In genomic region chr7:46165281-46165680, GRCh38 we compare ENCODE assay signal across 29 cellular contexts.
A peak's percentile ranks its signal among the peaks of the same experiment; 100 is the strongest.
DNase-seq lines count a peak whose midpoint lies in the region; ATAC-seq and TF ChIP-seq lines count a peak whose summit lies in the region.
"Had no signal": no experiment of that assay in that cellular context is flagged by ENCODE, and none has a peak within 500 bp of the region (broad histone marks: within the 10 kb centered on the region; RNA-seq: fewer than 3 reads in every experiment).

No MANE protein-coding gene starts in this region.

- H3K4me2 ChIP-seq in GM23248 (ENCODE audit: unreplicated experiment) (peak overlapping the region; percentile 66), smooth muscle cell (no peak overlapping the region)

- H3K9me2 ChIP-seq in GM23248 (ENCODE audit: insufficient read depth) = no peaks in the 10 kb centered on the region

- in situ Hi-C loops in GM23248 (cut with MboI) = no loop called here

- H3F3A ChIP-seq in GM23248 (ENCODE audit: insufficient read depth) = peaks cover 29% of the 10 kb centered on the region
- peaks cover 4% of the 10 kb centered on the region for H3F3A ChIP-seq in smooth muscle cell (ENCODE audit: low read depth)

- POLR2A ChIA-PET in CD4-positive, alpha-beta memory T cell (lab: Charles Lee; ENCODE audit: partially characterized antibody) = no interaction called here

- H3K9me3 ChIP-seq in GM23248 (ENCODE audit: low read depth) = no peaks in the 10 kb centered on the region
- H3K9me3 ChIP-seq in smooth muscle cell (replicated peaks; ENCODE audit: low read depth) = no peaks in the 10 kb centered on the region
- no peaks in the 10 kb centered on the region for H3K9me3 ChIP-seq in stomach
- H3K9me3 ChIP-seq in CD4-positive, alpha-beta memory T cell (ENCODE audit: control insufficient read depth in 1 of 2, low read length in 2 of 2) = no peaks in the 10 kb centered on the region
- H3K9me3 ChIP-seq: sigmoid colon, thyroid gland had no signal

- H3K9me3 Mint-ChIP-seq in CD4-positive, alpha-beta memory T cell = peaks cover 0 to 8% (median 0%) of the 10 kb centered on the region in 8 donors
- H3K9me3 Mint-ChIP-seq: activated naive CD8-positive, alpha-beta T cell treated with anti-CD3 and anti-CD28 coated beads, Interleukin-2, amount 10 ng/mL, durations not matched to agents 7 days and 5 days; brain; stimulated activated naive CD8-positive, alpha-beta T cell treated with anti-CD3 and anti-CD28 coated beads, Interleukin-15, Interleukin-2, amounts not matched to agents 100 ng/mL and 50 ng/mL, for 24 hours; T-helper 2 cell treated with Interferon-gamma antibody and Interleukin-4, amounts not matched to agents 5 μg/mL and 100 μg/mL, for 36 hours had no signal

- no peaks in the 10 kb centered on the region for H3K79me2 ChIP-seq in GM23248 (ENCODE audit: insufficient read depth)
- H3K79me2 ChIP-seq in smooth muscle cell (ENCODE audit: low read depth) = no peaks in the 10 kb centered on the region

- no peaks in the 10 kb centered on the region for H3K36me3 Mint-ChIP-seq in CD4-positive, alpha-beta memory T cell
- H3K36me3 Mint-ChIP-seq: activated naive CD8-positive, alpha-beta T cell treated with anti-CD3 and anti-CD28 coated beads, Interleukin-2, amount 10 ng/mL, durations not matched to agents 7 days and 5 days; brain; CD8-positive, alpha-beta memory T cell had no signal

- H3K4me3 ChIP-seq in GM23248 = no peak overlapping the region
- H3K4me3 ChIP-seq in smooth muscle cell = no peak overlapping the region
- no peak overlapping the region for H3K4me3 ChIP-seq in stomach
- H3K4me3 ChIP-seq in CD4-positive, alpha-beta memory T cell (ENCODE audit: low read length in 2 of 2) = no peak overlapping the region
- H3K4me3 ChIP-seq: sigmoid colon, SK-N-MC, thyroid gland had no signal

- no peak overlapping the region for H3K4me3 Mint-ChIP-seq in CD4-positive, alpha-beta memory T cell
- H3K4me3 Mint-ChIP-seq: activated CD4-positive, alpha-beta T cell treated with anti-CD3 and anti-CD28 coated beads for 36 hours; activated naive CD8-positive, alpha-beta T cell treated with anti-CD3 and anti-CD28 coated beads, Interleukin-2, amount 10 ng/mL, durations not matched to agents 7 days and 5 days; brain; CD8-positive, alpha-beta memory T cell; stimulated activated naive CD8-positive, alpha-beta T cell treated with anti-CD3 and anti-CD28 coated beads, Interleukin-15, Interleukin-2, amounts not matched to agents 100 ng/mL and 50 ng/mL, for 24 hours; T-helper 2 cell treated with Interferon-gamma antibody and Interleukin-4, amounts not matched to agents 5 μg/mL and 100 μg/mL, for 36 hours had no signal

- no peaks in the 10 kb centered on the region for H4K20me1 ChIP-seq in GM23248 (ENCODE audit: insufficient read depth)
- no peaks in the 10 kb centered on the region for H4K20me1 ChIP-seq in smooth muscle cell (ENCODE audit: low read depth)

- CTCF ChIA-PET in CD4-positive, alpha-beta memory T cell (lab: Charles Lee; ENCODE audit: partially characterized antibody) = no interaction called here

- no peaks in the 10 kb centered on the region for H3K27me3 Mint-ChIP-seq in CD4-positive, alpha-beta memory T cell
- H3K27me3 Mint-ChIP-seq: activated CD4-positive, alpha-beta T cell treated with anti-CD3 and anti-CD28 coated beads for 36 hours; activated naive CD8-positive, alpha-beta T cell treated with anti-CD3 and anti-CD28 coated beads, Interleukin-2, amount 10 ng/mL, durations not matched to agents 7 days and 5 days; brain; CD8-positive, alpha-beta memory T cell; stimulated activated naive CD8-positive, alpha-beta T cell treated with anti-CD3 and anti-CD28 coated beads, Interleukin-15, Interleukin-2, amounts not matched to agents 100 ng/mL and 50 ng/mL, for 24 hours had no signal

- H3K9ac ChIP-seq in GM23248 (no peak overlapping the region), smooth muscle cell (ENCODE audit: low read depth) (no peak overlapping the region)

- TF ChIP-seq POLR2A in stomach (IDR thresholded peaks at IDR 0.05) = no peak

- no peak overlapping the region for H2AFZ ChIP-seq in GM23248
- peak overlapping the region; percentile 9 for H2AFZ ChIP-seq in smooth muscle cell (ENCODE audit: low read depth)

- intact Hi-C loops in stomach (cut with DNase I; ENCODE audit: low total_unique reads) = no loop called here
- intact Hi-C loops in CD4-positive, alpha-beta memory T cell (cut with micrococcal nuclease) = no loop called here

- H3K27me3 ChIP-seq in GM23248 (replicated peaks; ENCODE audit: insufficient read depth) (no peaks in the 10 kb centered on the region), foreskin keratinocyte (no peaks in the 10 kb centered on the region), smooth muscle cell (ENCODE audit: low read depth) (no peaks in the 10 kb centered on the region), stomach (no peaks in the 10 kb centered on the region)
- no peaks in the 10 kb centered on the region for H3K27me3 ChIP-seq in CD4-positive, alpha-beta memory T cell (ENCODE audit: insufficient read depth, low read length)
- H3K27me3 ChIP-seq: sigmoid colon, thyroid gland had no signal

- H3K36me3 ChIP-seq in GM23248 (ENCODE audit: low read depth) (no peaks in the 10 kb centered on the region), smooth muscle cell (ENCODE audit: low read depth) (no peaks in the 10 kb centered on the region), stomach (no peaks in the 10 kb centered on the region)
- no peaks in the 10 kb centered on the region for H3K36me3 ChIP-seq in CD4-positive, alpha-beta memory T cell (ENCODE audit: insufficient read depth, low read length)
- H3K36me3 ChIP-seq: sigmoid colon, thyroid gland had no signal

- TF ChIP-seq CTCF in foreskin keratinocyte (conservative IDR thresholded peaks at IDR 0.05) (no peak), smooth muscle cell (IDR thresholded peaks at IDR 0.05; ENCODE audit: borderline replicate concordance, insufficient read depth, poor library complexity, severe bottlenecking) (no peak), stomach (IDR thresholded peaks at IDR 0.05) (no peak)

- peaks cover 0 to 1% (median 0%) of the 10 kb centered on the region in 4 donors for H3K4me1 Mint-ChIP-seq in CD4-positive, alpha-beta memory T cell
- H3K4me1 Mint-ChIP-seq: activated CD4-positive, alpha-beta T cell treated with anti-CD3 and anti-CD28 coated beads for 36 hours; activated naive CD8-positive, alpha-beta T cell treated with anti-CD3 and anti-CD28 coated beads, Interleukin-2, amount 10 ng/mL, durations not matched to agents 7 days and 5 days; brain; CD8-positive, alpha-beta memory T cell had no signal

- H3K4me1 ChIP-seq in GM23248 (ENCODE audit: insufficient read depth) = peaks cover 39% of the 10 kb centered on the region
- peaks cover 30% of the 10 kb centered on the region for H3K4me1 ChIP-seq in foreskin keratinocyte
- H3K4me1 ChIP-seq in smooth muscle cell (ENCODE audit: low read depth) = no peaks in the 10 kb centered on the region
- H3K4me1 ChIP-seq in stomach = no peaks in the 10 kb centered on the region
- no peaks in the 10 kb centered on the region for H3K4me1 ChIP-seq in CD4-positive, alpha-beta memory T cell (ENCODE audit: insufficient read depth, low read length)

- no peak for TF ChIP-seq EP300 in stomach (IDR thresholded peaks at IDR 0.05)

- DNase-seq in GM23248 (peak; percentile 81), amniotic epithelial cell (ENCODE audit: low read depth) (peak; percentile 93), foreskin keratinocyte (peak in 1 of 2 donors; percentile 80), smooth muscle cell (lab: John Stamatoyannopoulos, UW; ENCODE audit: unreplicated experiment) (no peak), stomach (no peak), medulla oblongata (ENCODE audit: extremely low spot score) (no peak), NOMO-1 (lab: John Stamatoyannopoulos, UW; ENCODE audit: unreplicated experiment in 2 of 2) (no peak)
- DNase-seq in CD4-positive, alpha-beta memory T cell = no peak
- DNase-seq: activated CD4-positive, alpha-beta T cell treated with anti-CD3 and anti-CD28 coated beads for 36 hours; activated CD8-positive, alpha-beta memory T cell treated with anti-CD3 and anti-CD28 coated beads for 24 hours; activated effector memory CD4-positive, alpha-beta T cell treated with Interleukin-2 at 50 U/mL for 16 hours; activated naive CD8-positive, alpha-beta T cell treated with anti-CD3 and anti-CD28 coated beads, Interleukin-2, amount 10 ng/mL, durations not matched to agents 7 days and 5 days; CD8-positive, alpha-beta memory T cell; DMS 273 treated with DMSO at 0.1 percent for 48 hours; effector CD8-positive, alpha-beta T cell; erythroblast; foreskin melanocyte; NCI-H1105 treated with DMSO at 0.1 percent for 48 hours; NCI-H2029 treated with DMSO at 0.1 percent for 48 hours; NCI-H345; NCI-H774; sigmoid colon; thyroid gland had no signal

- 9 to 22% methylated on average over 1 of the region's 1 CpG for WGBS in GM23248 (ENCODE audit: low coverage in 1 of 2, low lambda C conversion rate in 2 of 2, missing lambda C conversion rate in 2 of 2), 2 experiments
- WGBS in smooth muscle cell (ENCODE audit: low lambda C conversion rate) = 69% methylated on average over 1 of the region's 1 CpG
- WGBS in stomach, 5 donors = 44 to 96% (median 86%) methylated on average over 1 of the region's 1 CpG

- H3K27ac Mint-ChIP-seq in CD4-positive, alpha-beta memory T cell = no peak overlapping the region
- H3K27ac Mint-ChIP-seq: activated CD4-positive, alpha-beta T cell treated with anti-CD3 and anti-CD28 coated beads for 36 hours; activated naive CD8-positive, alpha-beta T cell treated with anti-CD3 and anti-CD28 coated beads, Interleukin-2, amount 10 ng/mL, durations not matched to agents 7 days and 5 days; brain; CD8-positive, alpha-beta memory T cell; progenitor cell of endocrine pancreas; stimulated activated naive CD8-positive, alpha-beta T cell treated with anti-CD3 and anti-CD28 coated beads, Interleukin-15, Interleukin-2, amounts not matched to agents 100 ng/mL and 50 ng/mL, for 24 hours; T-helper 2 cell treated with Interferon-gamma antibody and Interleukin-4, amounts not matched to agents 5 μg/mL and 100 μg/mL, for 36 hours had no signal

- ATAC-seq in foreskin keratinocyte = no peak
- ATAC-seq: activated CD4-positive, alpha-beta T cell treated with anti-CD3 and anti-CD28 coated beads for 36 hours; left lobe of liver had no signal

- H3K27ac ChIP-seq in GM23248 = peak overlapping the region; percentile 68
- H3K27ac ChIP-seq in foreskin keratinocyte = peak overlapping the region; percentile 63
- H3K27ac ChIP-seq in smooth muscle cell (ENCODE audit: low read depth) = peak overlapping the region; percentile 27
- no peak overlapping the region for H3K27ac ChIP-seq in stomach
- H3K27ac ChIP-seq in CD4-positive, alpha-beta memory T cell (ENCODE audit: low read depth, low read length) = no peak overlapping the region
- H3K27ac ChIP-seq: sigmoid colon, SK-N-MC, thyroid gland had no signal

Comparison
In these comparisons a context has a peak if more than half of its experiments do, and no peak if none do; other contexts are left out.
1. DNase-seq: peak in GM23248 (single experiment) and amniotic epithelial cell (single experiment); none in smooth muscle cell (single experiment), stomach (single experiment), medulla oblongata (single experiment), CD4-positive, alpha-beta memory T cell (0 of 5) and NOMO-1 (0 of 2).
2. H3K27ac ChIP-seq: peak in GM23248 (single experiment), foreskin keratinocyte (single experiment) and smooth muscle cell (single experiment); none in stomach (0 of 5) and CD4-positive, alpha-beta memory T cell (single experiment).